Comparison of ENCODE assay signal across 8 cellular contexts in genomic region chr2:233059797-233060499, GRCh38. TPM values are rescaled to one million over a fixed set of nuclear protein-coding genes. Genes with fewer than 3 reads are reported as not detected.
DNase-seq lines count a peak whose midpoint lies in the region; ATAC-seq, FAIRE-seq and TF ChIP-seq lines count a peak whose summit lies in the region.

INPP5D (plus strand) TSS chr2:233060342; CDS start chr2:233060479, 137 bp downstream.

- H3K27me3 ChIP-seq in GM23338 (ENCODE audit: insufficient read depth) (no peaks in the 10 kb centered on the region), right atrium auricular region (no peaks in the 10 kb centered on the region)

- 0 out of 2 replicates have a peak within 1 kb of the TSS, but pooled peaks have one; percentile 18 for H2AFZ ChIP-seq in GM23338

- no peaks in the 10 kb centered on the region for H3K79me2 ChIP-seq in GM23338 (replicated peaks; ENCODE audit: insufficient read depth)

- H3K4me2 ChIP-seq in GM23338 = no peak within 1 kb of the TSS

- H3K36me3 Mint-ChIP-seq in GM23338 (ENCODE audit: low read depth) = no peaks in the 10 kb centered on the region
- peaks cover 0 to 6% of the 10 kb centered on the region in 2 donors for H3K36me3 Mint-ChIP-seq in activated T-cell treated with anti-CD3 and anti-CD28 coated beads, Interleukin-2, amount 50 U/mL, for 72 hours (ENCODE audit: insufficient read depth in 2 of 2)

- no peak within 1 kb of the TSS for H3K4me3 Mint-ChIP-seq in GM23338
- peak within 1 kb of the TSS; percentile 83 to 97 for H3K4me3 Mint-ChIP-seq in activated T-cell treated with anti-CD3 and anti-CD28 coated beads, Interleukin-2, amount 50 U/mL, for 72 hours

- FAIRE-seq in RCC 7860 (lab: Jason Lieb, UNC) = no peak

- H4K20me1 ChIP-seq in GM23338 (replicated peaks; ENCODE audit: insufficient read depth) = no peaks in the 10 kb centered on the region

- H3K9me3 Mint-ChIP-seq in GM23338 = no peaks in the 10 kb centered on the region
- no peaks in the 10 kb centered on the region for H3K9me3 Mint-ChIP-seq in activated T-cell treated with anti-CD3 and anti-CD28 coated beads, Interleukin-2, amount 50 U/mL, for 72 hours

- no peaks in the 10 kb centered on the region for H3K4me1 ChIP-seq in GM23338 (ENCODE audit: insufficient read depth)
- H3K4me1 ChIP-seq in right atrium auricular region = peaks cover 0 to 41% of the 10 kb centered on the region in 2 donors

- H3K4me3 ChIP-seq in GM23338 = no peak within 1 kb of the TSS
- peak within 1 kb of the TSS; percentile 26 to 52 for H3K4me3 ChIP-seq in right atrium auricular region

- ATAC-seq in GM23338 = no peak
- ATAC-seq in activated T-cell treated with anti-CD3 and anti-CD28 coated beads, Interleukin-2, amount 50 U/mL, for 72 hours (replicated peaks in 1 of 2) = peak; percentile 57 to 63

- no peaks in the 10 kb centered on the region for H3K9me2 ChIP-seq in GM23338 (ENCODE audit: insufficient read depth)

- H3K27ac ChIP-seq in GM23338 (ENCODE audit: low read depth) (no peak within 1 kb of the TSS), right atrium auricular region (peak within 1 kb of the TSS; percentile 72 to 77)

- no peaks in the 10 kb centered on the region for H3K36me3 ChIP-seq in GM23338 (ENCODE audit: insufficient read depth)
- H3K36me3 ChIP-seq in right atrium auricular region = no peaks in the 10 kb centered on the region

- H3K27me3 Mint-ChIP-seq in GM23338 (ENCODE audit: insufficient read depth, low read depth, poor library complexity) = peaks cover 6% of the 10 kb centered on the region
- H3K27me3 Mint-ChIP-seq in activated T-cell treated with anti-CD3 and anti-CD28 coated beads, Interleukin-2, amount 50 U/mL, for 72 hours (ENCODE audit: low read depth) = no peaks in the 10 kb centered on the region

- peak; percentile 71 for DNase-seq in GM10266 (ENCODE audit: extremely low spot score)
- DNase-seq in GM23338 (ENCODE audit: low spot score) = no peak
- DNase-seq in NOMO-1 (lab: John Stamatoyannopoulos, UW; ENCODE audit: unreplicated experiment in 2 of 2) = peak; percentile 84 to 89
- peak; percentile 72 to 78 for DNase-seq in activated T-cell treated with anti-CD3 and anti-CD28 coated beads, Interleukin-2, amount 50 U/mL, for 72 hours
- DNase-seq in right atrium auricular region (ENCODE audit: low spot score) = peak; percentile 73
- peak; percentile 57 to 73 for DNase-seq in stimulated activated CD4-positive, alpha-beta T cell treated with anti-CD3 and anti-CD28 coated beads, Interleukin-4, amount 100 ng/mL, for 4 hours
- DNase-seq in NCI-H187 (lab: John Stamatoyannopoulos, UW) = no peak
- no peak for DNase-seq in RCC 7860 (ENCODE audit: low spot score)

- H3K4me1 Mint-ChIP-seq in GM23338 = peaks cover 22% of the 10 kb centered on the region
- H3K4me1 Mint-ChIP-seq in activated T-cell treated with anti-CD3 and anti-CD28 coated beads, Interleukin-2, amount 50 U/mL, for 72 hours (ENCODE audit: low read depth) = peaks cover 50% of the 10 kb centered on the region

- H3K27ac Mint-ChIP-seq in GM23338 = no peak within 1 kb of the TSS
- H3K27ac Mint-ChIP-seq in activated T-cell treated with anti-CD3 and anti-CD28 coated beads, Interleukin-2, amount 50 U/mL, for 72 hours = peak within 1 kb of the TSS; percentile 94

- H3F3A ChIP-seq in GM23338 (replicated peaks; ENCODE audit: low read depth) = no peaks in the 10 kb centered on the region

- no peaks in the 10 kb centered on the region for H3K9me3 ChIP-seq in right atrium auricular region

- no peak for TF ChIP-seq CTCF in GM10266 (IDR thresholded peaks at IDR 0.05; ENCODE audit: control insufficient read depth, insufficient read depth, low read depth, missing control alignments)
- no peak; a peak in 1 of 4 replicates for TF ChIP-seq CTCF in GM23338 (conservative IDR thresholded peaks at IDR 0.05; ENCODE audit: low read depth in 2 of 2)
- no peak for TF ChIP-seq CTCF in right atrium auricular region (IDR thresholded peaks at IDR 0.05)

TF ChIP-seq in GM23338, 12 proteins besides CTCF, POLR2A, EP300 and RAD21:
- TF ChIP-seq EZH2phosphoT487 (IDR thresholded peaks at IDR 0.05; ENCODE audit: unreplicated experiment) (no peak), JUNB (IDR thresholded peaks at IDR 0.05; ENCODE audit: unreplicated experiment) (no peak), ZNF331 (CRISPR knock-in tag; IDR thresholded peaks at IDR 0.05; ENCODE audit: low read depth) (no peak), ZNF462 (CRISPR knock-in tag; IDR thresholded peaks at IDR 0.05) (no peak), CREB1 (CRISPR knock-in tag; IDR thresholded peaks at IDR 0.05; ENCODE audit: low read depth) (no peak), POLR2AphosphoS5 (IDR thresholded peaks at IDR 0.05; ENCODE audit: low read depth) (no peak), ZNF114 (CRISPR knock-in tag; IDR thresholded peaks at IDR 0.05) (no peak)

RNA-seq across cellular contexts. Expression of gene INPP5D, which starts in this region (rescaled TPM):
- total RNA-seq in GM23338 (2014; rRNA removed; shearing (Covaris generic)) = 8.0 and 8.3 TPM in 2 replicates
- polyA plus RNA-seq in GM23338 (2016; fragmentation: Nextera tagmentation; extraction: Ambion mirVana) = 5.4 and 6.6 TPM in 2 replicates
- total RNA-seq in activated T-cell treated with anti-CD3 and anti-CD28 coated beads, Interleukin-2, amount 50 U/mL, for 72 hours = 10 to 100 TPM; 64.8 to 69.3 TPM
- total RNA-seq in right atrium auricular region = 1 to 10 TPM; 2.9 to 7.0 TPM

Comparison
In these comparisons a context has a peak if more than half of its experiments do, and no peak if none do; other contexts are left out.
1. DNase-seq: peak in GM10266 (single experiment), NOMO-1 (2 of 2), activated T-cell treated with anti-CD3 and anti-CD28 coated beads, Interleukin-2, amount 50 U/mL, for 72 hours (2 of 2), right atrium auricular region (single experiment) and stimulated activated CD4-positive, alpha-beta T cell treated with anti-CD3 and anti-CD28 coated beads, Interleukin-4, amount 100 ng/mL, for 4 hours (2 of 2); none in GM23338 (single experiment), NCI-H187 (0 of 2) and RCC 7860 (single experiment).